ENCODE assay signal across 12 cellular contexts in the genomic region with DNA sequence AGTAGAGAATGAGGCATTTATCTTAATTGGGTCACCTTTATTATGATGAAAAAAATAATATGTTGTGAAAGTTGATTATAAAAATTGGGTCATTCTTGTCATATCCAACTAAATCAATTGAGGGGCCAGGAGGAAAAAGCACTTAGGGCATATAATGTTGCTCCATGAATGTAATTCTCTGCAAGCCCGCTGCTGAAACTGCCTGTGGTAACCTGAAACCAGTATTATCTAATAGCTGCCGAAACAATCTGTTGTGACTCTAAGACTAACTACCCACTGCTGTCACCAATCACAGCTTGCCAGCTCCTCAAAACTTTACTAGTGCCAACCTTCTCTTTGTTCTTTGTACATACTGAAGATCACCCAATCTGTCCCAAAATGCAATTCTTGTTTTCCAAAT.
A peak's percentile ranks its signal among the peaks of the same experiment; 100 is the strongest.
DNase-seq lines count a peak whose midpoint lies in the region; ATAC-seq, FAIRE-seq and TF ChIP-seq lines count a peak whose summit lies in the region.
"Had no signal": no experiment of that assay in that cellular context is flagged by ENCODE, and none has a peak within 500 bp of the region (broad histone marks: within the 10 kb centered on the region; RNA-seq: fewer than 3 reads in every experiment).

No MANE protein-coding gene starts in this region.

- peaks cover 6% of the 10 kb centered on the region for H3K79me1 ChIP-seq in mesenchymal stem cell (replicated peaks; ENCODE audit: low read length, poor library complexity, severe bottlenecking)

- H3K27ac ChIP-seq in astrocyte (ENCODE audit: low read depth, low read length): no peak overlapping the region
- no peak overlapping the region for H3K27ac ChIP-seq in mesenchymal stem cell (ENCODE audit: low read length, poor library complexity, severe bottlenecking)
- H3K27ac ChIP-seq: BLaER1 had no signal

- no peaks in the 10 kb centered on the region for H3K36me3 ChIP-seq in astrocyte (ENCODE audit: insufficient read depth, low read length)
- no peaks in the 10 kb centered on the region for H3K36me3 ChIP-seq in mesenchymal stem cell (ENCODE audit: control insufficient read depth in 1 of 2, insufficient read depth in 2 of 2, low read depth in 1 of 2, low read length in 2 of 2)

- 43% methylated on average over 2 of the region's 2 CpGs for WGBS in mesenchymal stem cell

- peaks cover 6% of the 10 kb centered on the region for H3K4me1 ChIP-seq in astrocyte (ENCODE audit: insufficient read depth, low read length)
- H3K4me1 ChIP-seq in mesenchymal stem cell (ENCODE audit: control insufficient read depth, insufficient read depth, low read depth, low read length): no peaks in the 10 kb centered on the region
- H3K4me1 ChIP-seq: BLaER1 had no signal

- no peak overlapping the region for H3K18ac ChIP-seq in mesenchymal stem cell (ENCODE audit: low read depth in 1 of 2, low read length in 2 of 2)

- H2BK120ac ChIP-seq in mesenchymal stem cell (ENCODE audit: low read depth, low read length): no peak overlapping the region

- H3K27me3 Mint-ChIP-seq in astrocyte (ENCODE audit: low read depth, unreplicated experiment): no peaks in the 10 kb centered on the region
- H3K27me3 Mint-ChIP-seq in activated naive CD4-positive, alpha-beta T cell treated with anti-CD3 and anti-CD28 coated beads, Interleukin-2, amount 10 ng/mL, durations not matched to agents 7 days and 5 days: no peaks in the 10 kb centered on the region

- H3K27ac Mint-ChIP-seq in astrocyte (ENCODE audit: unreplicated experiment): no peak overlapping the region
- no peak overlapping the region for H3K27ac Mint-ChIP-seq in activated naive CD4-positive, alpha-beta T cell treated with anti-CD3 and anti-CD28 coated beads, Interleukin-2, amount 10 ng/mL, durations not matched to agents 7 days and 5 days
- H3K27ac Mint-ChIP-seq: HFFc6 had no signal

- no peaks in the 10 kb centered on the region for H4K20me1 ChIP-seq in astrocyte (ENCODE audit: insufficient read depth, low read length)

- no peak overlapping the region for H2BK12ac ChIP-seq in mesenchymal stem cell (ENCODE audit: low read length in 2 of 2)

- H3K36me3 Mint-ChIP-seq in astrocyte (ENCODE audit: low read depth, unreplicated experiment): peaks cover 3% of the 10 kb centered on the region
- peaks cover 1% of the 10 kb centered on the region for H3K36me3 Mint-ChIP-seq in activated naive CD4-positive, alpha-beta T cell treated with anti-CD3 and anti-CD28 coated beads, Interleukin-2, amount 10 ng/mL, durations not matched to agents 7 days and 5 days

- H3K4ac ChIP-seq in mesenchymal stem cell (ENCODE audit: low read depth in 1 of 2, low read length in 2 of 2): no peak overlapping the region

- no peak for TF ChIP-seq CTCF in astrocyte (IDR thresholded peaks at IDR 0.05; ENCODE audit: insufficient read depth, low read depth, low read length)

- H3K4me2 ChIP-seq in astrocyte (ENCODE audit: low read length): no peak overlapping the region
- no peak overlapping the region for H3K4me2 ChIP-seq in mesenchymal stem cell (ENCODE audit: low read length, poor library complexity, severe bottlenecking)
- H3K4me2 ChIP-seq: BLaER1 had no signal

- H3K23ac ChIP-seq in mesenchymal stem cell (ENCODE audit: low read length in 2 of 2): no peak overlapping the region

- H3K9me3 Mint-ChIP-seq in astrocyte (ENCODE audit: unreplicated experiment): no peaks in the 10 kb centered on the region
- H3K9me3 Mint-ChIP-seq in activated naive CD4-positive, alpha-beta T cell treated with anti-CD3 and anti-CD28 coated beads, Interleukin-2, amount 10 ng/mL, durations not matched to agents 7 days and 5 days: no peaks in the 10 kb centered on the region
- H3K9me3 Mint-ChIP-seq: HFFc6 had no signal

- no peak overlapping the region for H3K14ac ChIP-seq in mesenchymal stem cell (ENCODE audit: low read length in 2 of 2)

- H4K91ac ChIP-seq in mesenchymal stem cell (ENCODE audit: low read length): no peak overlapping the region

- no peak overlapping the region for H2BK15ac ChIP-seq in mesenchymal stem cell (ENCODE audit: low read depth, poor library complexity, severe bottlenecking)

- ATAC-seq in HG03045 (IDR thresholded peaks at IDR 0.05; ENCODE audit: unreplicated experiment) (no peak), GM21367 (IDR thresholded peaks at IDR 0.05; ENCODE audit: unreplicated experiment) (no peak), HG02759 (IDR thresholded peaks at IDR 0.05; ENCODE audit: unreplicated experiment) (no peak)

- no peak overlapping the region for H2AFZ ChIP-seq in astrocyte (ENCODE audit: low read depth, low read length)
- H2AFZ ChIP-seq in mesenchymal stem cell (ENCODE audit: low read depth, low read length): no peak overlapping the region

- H3K4me3 ChIP-seq in astrocyte (ENCODE audit: insufficient read depth, low read depth, low read length) (no peak overlapping the region), mesenchymal stem cell (ENCODE audit: insufficient read depth in 1 of 2, low read depth in 1 of 2, low read length in 2 of 2) (no peak overlapping the region)
- H3K4me3 ChIP-seq: BLaER1 had no signal

- H3K9me3 ChIP-seq in astrocyte (ENCODE audit: insufficient read depth, low read depth, low read length): no peaks in the 10 kb centered on the region
- no peaks in the 10 kb centered on the region for H3K9me3 ChIP-seq in mesenchymal stem cell (ENCODE audit: control insufficient read depth, low read length)
- H3K9me3 ChIP-seq: BLaER1 had no signal

- H3K27me3 ChIP-seq in astrocyte (ENCODE audit: insufficient read depth, low read length): no peaks in the 10 kb centered on the region
- no peaks in the 10 kb centered on the region for H3K27me3 ChIP-seq in mesenchymal stem cell (ENCODE audit: control insufficient read depth in 1 of 2, insufficient read depth in 1 of 2, low read length in 2 of 2)
- H3K27me3 ChIP-seq: BLaER1 had no signal

- no peak overlapping the region for H4K8ac ChIP-seq in mesenchymal stem cell (ENCODE audit: low read length)

- H2BK5ac ChIP-seq in mesenchymal stem cell (ENCODE audit: low read depth, low read length, poor library complexity, severe bottlenecking): no peak overlapping the region

- FAIRE-seq in astrocyte (lab: Jason Lieb, UNC): no peak

- H3K4me1 Mint-ChIP-seq in astrocyte (ENCODE audit: low read depth, unreplicated experiment): peaks cover 1% of the 10 kb centered on the region
- H3K4me1 Mint-ChIP-seq in activated naive CD4-positive, alpha-beta T cell treated with anti-CD3 and anti-CD28 coated beads, Interleukin-2, amount 10 ng/mL, durations not matched to agents 7 days and 5 days: no peaks in the 10 kb centered on the region

- no peak overlapping the region for H3K4me3 Mint-ChIP-seq in astrocyte (ENCODE audit: unreplicated experiment)
- no peak overlapping the region for H3K4me3 Mint-ChIP-seq in activated naive CD4-positive, alpha-beta T cell treated with anti-CD3 and anti-CD28 coated beads, Interleukin-2, amount 10 ng/mL, durations not matched to agents 7 days and 5 days
- H3K4me3 Mint-ChIP-seq: HFFc6 had no signal

- peak; percentile 18 for DNase-seq in DMS153 treated with DMSO at 0.1 percent for 48 hours (lab: John Stamatoyannopoulos, UW; ENCODE audit: unreplicated experiment)
- peak; percentile 73 for DNase-seq in NCI-H2107 treated with DMSO at 0.1 percent for 48 hours (lab: John Stamatoyannopoulos, UW; ENCODE audit: unreplicated experiment)
- peak; percentile 58 for DNase-seq in astrocyte (ENCODE audit: low read depth)
- DNase-seq in mesenchymal stem cell: peak; percentile 17
- DNase-seq in activated naive CD4-positive, alpha-beta T cell treated with anti-CD3 and anti-CD28 coated beads, Interleukin-2, amount 10 ng/mL, durations not matched to agents 7 days and 5 days: no peak
- DNase-seq: amygdala, HFFc6, NCI-H226 had no signal

- CTCF ChIA-PET in activated naive CD4-positive, alpha-beta T cell treated with anti-CD3 and anti-CD28 coated beads, Interleukin-2, amount 10 ng/mL, durations not matched to agents 7 days and 5 days (lab: Charles Lee): no interaction called here

- H3K79me2 ChIP-seq in astrocyte (ENCODE audit: insufficient read depth, low read length): no peaks in the 10 kb centered on the region

- H3K9ac ChIP-seq in astrocyte (ENCODE audit: low read length) (no peak overlapping the region), mesenchymal stem cell (ENCODE audit: low read length) (no peak overlapping the region)
- H3K9ac ChIP-seq: BLaER1 had no signal

- H2AK5ac ChIP-seq in mesenchymal stem cell (ENCODE audit: low read length, severe bottlenecking): no peak overlapping the region
